8 cellular contexts compared by ENCODE assay signal in the genomic region with DNA sequence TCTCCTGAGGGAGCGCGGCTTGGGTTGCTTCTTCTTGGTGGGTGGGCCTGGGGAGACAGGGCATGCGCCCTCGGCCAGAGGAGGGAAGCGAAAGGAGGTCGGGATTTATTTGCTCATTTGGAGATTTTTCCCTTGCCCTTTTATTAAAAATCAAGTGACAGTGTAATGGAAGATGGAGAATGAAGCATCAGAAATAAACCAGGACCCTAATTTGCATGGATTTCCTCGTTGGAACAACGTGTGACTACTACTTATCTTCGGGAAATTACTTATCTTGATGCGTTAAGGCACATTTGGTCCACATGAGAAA. TPM values are rescaled to one million over a fixed set of nuclear protein-coding genes. Genes with fewer than 3 reads are reported as not detected.
DNase-seq lines count a peak whose midpoint lies in the region; ATAC-seq and TF ChIP-seq lines count a peak whose summit lies in the region.

No MANE protein-coding gene starts in this region.

- TF ChIP-seq CTCF in left ventricle myocardium inferior (IDR thresholded peaks at IDR 0.05; ENCODE audit: borderline replicate concordance) = no peak
- no peak for TF ChIP-seq CTCF in retinal pigment epithelial cell (conservative IDR thresholded peaks at IDR 0.05; ENCODE audit: low read depth, low read length)

- H3K36me3 Mint-ChIP-seq in activated CD4-positive, alpha-beta T cell treated with anti-CD3 and anti-CD28 coated beads for 36 hours (ENCODE audit: low read depth) = no peaks in the 10 kb centered on the region
- H3K36me3 Mint-ChIP-seq in activated CD4-positive, alpha-beta memory T cell treated with anti-CD3 and anti-CD28 coated beads, Interleukin-2, amount 10 ng/mL, durations not matched to agents 7 days and 5 days (ENCODE audit: low read depth) = no peaks in the 10 kb centered on the region

- H3K4me3 Mint-ChIP-seq in activated CD4-positive, alpha-beta T cell treated with anti-CD3 and anti-CD28 coated beads for 36 hours = peak overlapping the region; percentile 90
- peak overlapping the region; percentile 85 for H3K4me3 Mint-ChIP-seq in activated CD4-positive, alpha-beta memory T cell treated with anti-CD3 and anti-CD28 coated beads, Interleukin-2, amount 10 ng/mL, durations not matched to agents 7 days and 5 days

- H3K9me3 ChIP-seq in left ventricle myocardium inferior (replicated peaks) = no peaks in the 10 kb centered on the region

- H3K27me3 ChIP-seq in left ventricle myocardium inferior (ENCODE audit: low read depth) = no peaks in the 10 kb centered on the region

- H3K4me1 Mint-ChIP-seq in activated CD4-positive, alpha-beta T cell treated with anti-CD3 and anti-CD28 coated beads for 36 hours = peaks cover 44% of the 10 kb centered on the region
- peaks cover 50% of the 10 kb centered on the region for H3K4me1 Mint-ChIP-seq in activated CD4-positive, alpha-beta memory T cell treated with anti-CD3 and anti-CD28 coated beads, Interleukin-2, amount 10 ng/mL, durations not matched to agents 7 days and 5 days

- H3K36me3 ChIP-seq in left ventricle myocardium inferior = no peaks in the 10 kb centered on the region

- CTCF ChIA-PET in activated CD4-positive, alpha-beta T cell treated with anti-CD3 and anti-CD28 coated beads for 36 hours (lab: Charles Lee) = interaction anchor here (0.7 to 1.2 kb wide), 2 partner anchors 163 to 1313 kb away, joined by 3 read pairs; no protein-coding TSS in a partner anchor
- CTCF ChIA-PET in activated CD4-positive, alpha-beta memory T cell treated with anti-CD3 and anti-CD28 coated beads, Interleukin-2, amount 10 ng/mL, durations not matched to agents 7 days and 5 days (lab: Charles Lee) = interaction anchor here (3.2 kb wide), 1 partner anchor 201 kb away, joined by 17 read pairs; the partner anchor contains the start of gene SRD5A3

- DNase-seq in activated CD4-positive, alpha-beta T cell treated with anti-CD3 and anti-CD28 coated beads for 36 hours = no peak
- DNase-seq in activated CD4-positive, alpha-beta T cell treated with anti-CD3 and anti-CD28 coated beads for 48 hours = no peak
- DNase-seq in activated CD4-positive, alpha-beta memory T cell treated with anti-CD3 and anti-CD28 coated beads, Interleukin-2, amount 10 ng/mL, durations not matched to agents 7 days and 5 days = no peak
- DNase-seq in left ventricle myocardium inferior (peak; percentile 33), retinal pigment epithelial cell (ENCODE audit: low read depth) (no peak), NCI-H1092 treated with DMSO at 0.1 percent for 48 hours (lab: John Stamatoyannopoulos, UW) (no peak), NCI-H1436 (lab: John Stamatoyannopoulos, UW) (no peak)

- peak overlapping the region; percentile 99 for H3K4me3 ChIP-seq in left ventricle myocardium inferior
- peak overlapping the region; percentile 80 for H3K4me3 ChIP-seq in retinal pigment epithelial cell (ENCODE audit: low read length)

- peaks cover 46% of the 10 kb centered on the region for H3K4me1 ChIP-seq in left ventricle myocardium inferior

- intact Hi-C loops in activated CD4-positive, alpha-beta T cell treated with anti-CD3 and anti-CD28 coated beads for 36 hours (cut with DNase I, micrococcal nuclease) = loop anchor here (1.0 to 5.0 kb wide), 10 partner anchors 110 to 1483 kb away; partner anchors contain the start of genes AASDH (in 1 of the 2), CHIC2 (in 1 of the 2), EXOC1 (in 1 of the 2) and NOA1 (in 1 of the 2)
- intact Hi-C loops in left ventricle myocardium inferior (cut with micrococcal nuclease) = loop anchor here (10.0 kb wide), 1 partner anchor 203 kb away; the partner anchor contains the start of gene SRD5A3

- ATAC-seq in activated CD4-positive, alpha-beta T cell treated with anti-CD3 and anti-CD28 coated beads for 36 hours = no peak
- ATAC-seq in HG02623 (IDR thresholded peaks at IDR 0.05; ENCODE audit: unreplicated experiment) = no peak

- POLR2A ChIA-PET in activated CD4-positive, alpha-beta T cell treated with anti-CD3 and anti-CD28 coated beads for 36 hours (lab: Charles Lee) = no interaction called here
- POLR2A ChIA-PET in activated CD4-positive, alpha-beta memory T cell treated with anti-CD3 and anti-CD28 coated beads, Interleukin-2, amount 10 ng/mL, durations not matched to agents 7 days and 5 days (lab: Charles Lee) = no interaction called here

- peaks cover 7% of the 10 kb centered on the region for H3K27me3 Mint-ChIP-seq in activated CD4-positive, alpha-beta T cell treated with anti-CD3 and anti-CD28 coated beads for 36 hours
- peaks cover 27% of the 10 kb centered on the region for H3K27me3 Mint-ChIP-seq in activated CD4-positive, alpha-beta memory T cell treated with anti-CD3 and anti-CD28 coated beads, Interleukin-2, amount 10 ng/mL, durations not matched to agents 7 days and 5 days

- H3K9me3 Mint-ChIP-seq in activated CD4-positive, alpha-beta T cell treated with anti-CD3 and anti-CD28 coated beads for 36 hours (ENCODE audit: low read depth) = no peaks in the 10 kb centered on the region
- no peaks in the 10 kb centered on the region for H3K9me3 Mint-ChIP-seq in activated CD4-positive, alpha-beta memory T cell treated with anti-CD3 and anti-CD28 coated beads, Interleukin-2, amount 10 ng/mL, durations not matched to agents 7 days and 5 days

- H3K27ac Mint-ChIP-seq in activated CD4-positive, alpha-beta T cell treated with anti-CD3 and anti-CD28 coated beads for 36 hours = peak overlapping the region; percentile 68
- peak overlapping the region; percentile 44 for H3K27ac Mint-ChIP-seq in activated CD4-positive, alpha-beta memory T cell treated with anti-CD3 and anti-CD28 coated beads, Interleukin-2, amount 10 ng/mL, durations not matched to agents 7 days and 5 days

- H3K27ac ChIP-seq in left ventricle myocardium inferior (replicated peaks) = peak overlapping the region; percentile 99

RNA-seq across cellular contexts. Expression of gene CLOCK, which starts 0.7 kb away (rescaled TPM):
- total RNA-seq in activated CD4-positive, alpha-beta T cell treated with anti-CD3 and anti-CD28 coated beads for 36 hours = 10 to 100 TPM; 10.4 to 13.3 TPM
- 1 to 10 TPM; 7.4 to 9.6 TPM for total RNA-seq in activated CD4-positive, alpha-beta memory T cell treated with anti-CD3 and anti-CD28 coated beads, Interleukin-2, amount 10 ng/mL, durations not matched to agents 7 days and 5 days
- total RNA-seq in left ventricle myocardium inferior = 34.2 TPM

RNA-seq across cellular contexts. Expression of gene PDCL2, which starts 44.6 kb away (rescaled TPM):
- not detected for total RNA-seq in activated CD4-positive, alpha-beta T cell treated with anti-CD3 and anti-CD28 coated beads for 36 hours
- not detected for total RNA-seq in activated CD4-positive, alpha-beta memory T cell treated with anti-CD3 and anti-CD28 coated beads, Interleukin-2, amount 10 ng/mL, durations not matched to agents 7 days and 5 days
- not detected for total RNA-seq in left ventricle myocardium inferior
